21 cellular contexts compared by ENCODE assay signal in the genomic region with DNA sequence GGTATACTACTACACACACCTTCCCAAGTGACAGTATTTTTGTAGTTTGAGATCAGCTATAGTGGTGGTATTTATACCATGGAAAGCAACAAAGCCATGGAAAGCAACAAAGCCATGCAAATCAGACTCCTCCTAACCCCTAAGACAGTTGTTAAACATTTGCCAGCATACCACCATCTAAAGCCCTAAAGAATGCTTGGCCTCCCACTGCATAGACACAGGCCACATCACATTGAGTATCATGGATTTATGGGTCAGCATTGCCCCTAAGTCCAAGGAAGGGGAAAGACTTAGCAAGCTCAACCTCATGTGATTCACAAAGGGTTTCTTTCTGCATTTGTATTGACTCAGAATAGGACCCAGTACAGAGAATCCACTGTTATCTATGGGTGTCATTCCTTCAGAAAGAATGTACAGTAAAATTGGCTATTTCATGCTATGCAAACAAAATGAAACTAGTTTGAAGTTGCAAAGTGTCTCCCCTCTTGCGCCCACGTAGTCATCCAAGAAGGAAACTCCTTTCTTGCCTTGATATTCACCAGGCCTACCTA.
DNase-seq lines count a peak whose midpoint lies in the region; ATAC-seq lines count a peak whose summit lies in the region.
"Had no signal": no experiment of that assay in that cellular context is flagged by ENCODE, and none has a peak within 500 bp of the region (broad histone marks: within the 10 kb centered on the region; RNA-seq: fewer than 3 reads in every experiment).

No MANE protein-coding gene starts in this region.

- no peak overlapping the region for H3K27ac ChIP-seq in CD8-positive, alpha-beta memory T cell (ENCODE audit: low read depth, low read length)

- no peaks in the 10 kb centered on the region for H3K27me3 Mint-ChIP-seq in activated CD4-positive, alpha-beta T cell treated with anti-CD3 and anti-CD28 coated beads for 36 hours
- no peaks in the 10 kb centered on the region for H3K27me3 Mint-ChIP-seq in CD8-positive, alpha-beta memory T cell
- H3K27me3 Mint-ChIP-seq in activated CD4-positive, alpha-beta memory T cell treated with anti-CD3 and anti-CD28 coated beads for 36 hours: no peaks in the 10 kb centered on the region
- H3K27me3 Mint-ChIP-seq: naive B cell had no signal

- no peak overlapping the region for H3K27ac Mint-ChIP-seq in activated CD4-positive, alpha-beta T cell treated with anti-CD3 and anti-CD28 coated beads for 36 hours
- H3K27ac Mint-ChIP-seq in CD8-positive, alpha-beta memory T cell: peak overlapping the region in 6 of 8 donors; percentile 21 to 86 (median 61)
- peak overlapping the region; percentile 19 for H3K27ac Mint-ChIP-seq in activated CD4-positive, alpha-beta memory T cell treated with anti-CD3 and anti-CD28 coated beads for 36 hours
- H3K27ac Mint-ChIP-seq: activated T-helper 2 cell treated with anti-CD3 and anti-CD28 coated beads, Interferon-gamma antibody, Interleukin-2, Interleukin-4, amounts not matched to agents 10 μg/mL and 5 μg/mL and 100 μg/mL, durations not matched to agents 14 hours and 24 hours and 36 hours; HFFc6 had no signal

- no peaks in the 10 kb centered on the region for H3K27me3 ChIP-seq in CD8-positive, alpha-beta memory T cell (ENCODE audit: insufficient read depth, low read length, poor library complexity, severe bottlenecking)

- no peaks in the 10 kb centered on the region for H3K9me3 Mint-ChIP-seq in activated CD4-positive, alpha-beta T cell treated with anti-CD3 and anti-CD28 coated beads for 36 hours (ENCODE audit: low read depth)
- H3K9me3 Mint-ChIP-seq in CD8-positive, alpha-beta memory T cell: no peaks in the 10 kb centered on the region
- H3K9me3 Mint-ChIP-seq in activated CD4-positive, alpha-beta memory T cell treated with anti-CD3 and anti-CD28 coated beads for 36 hours: no peaks in the 10 kb centered on the region
- H3K9me3 Mint-ChIP-seq: activated T-helper 2 cell treated with anti-CD3 and anti-CD28 coated beads, Interferon-gamma antibody, Interleukin-2, Interleukin-4, amounts not matched to agents 10 μg/mL and 5 μg/mL and 100 μg/mL, durations not matched to agents 14 hours and 24 hours and 36 hours; HFFc6 had no signal

- CTCF ChIA-PET in activated CD4-positive, alpha-beta T cell treated with anti-CD3 and anti-CD28 coated beads for 36 hours (lab: Charles Lee): interaction anchor here (0.7 to 2.7 kb wide), 6 partner anchors 21 to 214 kb away, joined by 3 to 14 read pairs (median 4); no protein-coding TSS in a partner anchor
- CTCF ChIA-PET in CD8-positive, alpha-beta memory T cell (lab: Charles Lee): interaction anchor here (0.9 to 2.2 kb wide), 6 partner anchors 18 to 251 kb away, joined by 3 to 9 read pairs (median 5); no protein-coding TSS in a partner anchor
- CTCF ChIA-PET in activated CD4-positive, alpha-beta memory T cell treated with anti-CD3 and anti-CD28 coated beads for 36 hours (lab: Charles Lee): interaction anchor here (0.6 to 1.6 kb wide), 4 partner anchors 62 to 249 kb away, joined by 3 to 5 read pairs (median 3); no protein-coding TSS in a partner anchor

- peaks cover 54% of the 10 kb centered on the region for H3K4me1 ChIP-seq in CD8-positive, alpha-beta memory T cell (ENCODE audit: insufficient read depth, low read length)

- H3K9me3 ChIP-seq in CD8-positive, alpha-beta memory T cell (ENCODE audit: low read length): no peaks in the 10 kb centered on the region

- no peaks in the 10 kb centered on the region for H3K36me3 ChIP-seq in CD8-positive, alpha-beta memory T cell (ENCODE audit: insufficient read depth, low read length)

- peak; percentile 15 for DNase-seq in activated CD4-positive, alpha-beta T cell treated with anti-CD3 and anti-CD28 coated beads for 36 hours
- DNase-seq in activated CD4-positive, alpha-beta T cell treated with anti-CD3 and anti-CD28 coated beads for 1 hour: no peak
- DNase-seq in CD8-positive, alpha-beta memory T cell: no peak
- DNase-seq in activated CD4-positive, alpha-beta memory T cell treated with anti-CD3 and anti-CD28 coated beads for 36 hours: peak; percentile 36
- DNase-seq in kidney tubule cell (ENCODE audit: low spot score) (peak; percentile 39), SIG-M5 (lab: John Stamatoyannopoulos, UW) (no peak), DMS79 treated with DMSO at 0.1 percent for 48 hours (lab: John Stamatoyannopoulos, UW) (no peak)
- DNase-seq: activated CD4-positive, alpha-beta T cell treated with anti-CD3 and anti-CD28 coated beads, Interleukin-2, amount 50 U/mL, for 48 hours; effector memory CD4-positive, alpha-beta T cell; HFFc6; KG1; left cardiac atrium; mesenchymal stem cell; MV-4-11; naive B cell; NCI-H1694 treated with DMSO at 0.1 percent for 48 hours; NCI-H69; retina; stimulated activated CD4-positive, alpha-beta T cell treated with anti-CD3 and anti-CD28 coated beads, Interleukin-12 subunit alpha, Interleukin-12 subunit beta, amount 100 ng/mL, for 4 hours had no signal

- H3K4me3 ChIP-seq in CD8-positive, alpha-beta memory T cell (ENCODE audit: low read length): no peak overlapping the region

- peaks cover 50% of the 10 kb centered on the region for H3K4me1 Mint-ChIP-seq in activated CD4-positive, alpha-beta T cell treated with anti-CD3 and anti-CD28 coated beads for 36 hours
- peaks cover 54 to 78% (median 72%) of the 10 kb centered on the region in 3 donors for H3K4me1 Mint-ChIP-seq in CD8-positive, alpha-beta memory T cell
- H3K4me1 Mint-ChIP-seq in activated CD4-positive, alpha-beta memory T cell treated with anti-CD3 and anti-CD28 coated beads for 36 hours (ENCODE audit: low read depth): peaks cover 53% of the 10 kb centered on the region

- H3K4me3 Mint-ChIP-seq in activated CD4-positive, alpha-beta T cell treated with anti-CD3 and anti-CD28 coated beads for 36 hours: no peak overlapping the region
- no peak overlapping the region for H3K4me3 Mint-ChIP-seq in CD8-positive, alpha-beta memory T cell
- no peak overlapping the region for H3K4me3 Mint-ChIP-seq in activated CD4-positive, alpha-beta memory T cell treated with anti-CD3 and anti-CD28 coated beads for 36 hours
- H3K4me3 Mint-ChIP-seq: HFFc6, naive B cell had no signal

- intact Hi-C loops in activated CD4-positive, alpha-beta T cell treated with anti-CD3 and anti-CD28 coated beads for 36 hours (cut with DNase I, micrococcal nuclease): loop anchor here in 1 of 2 experiments (5.0 kb wide), 1 partner anchor 70 kb away; the partner anchor contains the start of gene IQGAP2
- intact Hi-C loops in activated CD4-positive, alpha-beta memory T cell treated with anti-CD3 and anti-CD28 coated beads for 36 hours (cut with micrococcal nuclease): loop anchor here (2.0 to 5.0 kb wide), 4 partner anchors 35 to 405 kb away; partner anchors contain the start of gene IQGAP2

- no peaks in the 10 kb centered on the region for H3K36me3 Mint-ChIP-seq in activated CD4-positive, alpha-beta T cell treated with anti-CD3 and anti-CD28 coated beads for 36 hours (ENCODE audit: low read depth)
- H3K36me3 Mint-ChIP-seq in CD8-positive, alpha-beta memory T cell: peaks cover 0 to 1% (median 0%) of the 10 kb centered on the region in 3 donors
- H3K36me3 Mint-ChIP-seq in activated CD4-positive, alpha-beta memory T cell treated with anti-CD3 and anti-CD28 coated beads for 36 hours: no peaks in the 10 kb centered on the region
- H3K36me3 Mint-ChIP-seq: naive B cell had no signal

- peak; percentile 68 for ATAC-seq in activated CD4-positive, alpha-beta T cell treated with anti-CD3 and anti-CD28 coated beads for 36 hours
- ATAC-seq in HG03354 (IDR thresholded peaks at IDR 0.05; ENCODE audit: poor library complexity, severe bottlenecking, unreplicated experiment): no peak
- ATAC-seq: left cardiac atrium had no signal

- POLR2A ChIA-PET in activated CD4-positive, alpha-beta T cell treated with anti-CD3 and anti-CD28 coated beads for 36 hours (lab: Charles Lee): interaction anchor here (1.1 kb wide), 1 partner anchor 71 kb away, joined by 4 read pairs; no protein-coding TSS in a partner anchor
- POLR2A ChIA-PET in CD8-positive, alpha-beta memory T cell (lab: Charles Lee): no interaction called here
- POLR2A ChIA-PET in activated CD4-positive, alpha-beta memory T cell treated with anti-CD3 and anti-CD28 coated beads for 36 hours (lab: Charles Lee): interaction anchor here (1.0 to 1.1 kb wide), 2 partner anchors 70 to 215 kb away, joined by 4 read pairs; no protein-coding TSS in a partner anchor

Comparison
In these comparisons a context has a peak if more than half of its experiments do, and no peak if none do; other contexts are left out.
1. DNase-seq: peak in activated CD4-positive, alpha-beta T cell treated with anti-CD3 and anti-CD28 coated beads for 36 hours (single experiment), activated CD4-positive, alpha-beta memory T cell treated with anti-CD3 and anti-CD28 coated beads for 36 hours (single experiment) and kidney tubule cell (single experiment); none in activated CD4-positive, alpha-beta T cell treated with anti-CD3 and anti-CD28 coated beads for 1 hour (single experiment), CD8-positive, alpha-beta memory T cell (0 of 5), SIG-M5 (single experiment) and DMS79 treated with DMSO at 0.1 percent for 48 hours (single experiment).